8 cellular contexts compared by ENCODE assay signal in genomic region chr21:39379986-39380891, GRCh38. TPM values are rescaled to one million over a fixed set of nuclear protein-coding genes. Genes with fewer than 3 reads are reported as not detected.
DNase-seq lines count a peak whose midpoint lies in the region; ATAC-seq and TF ChIP-seq lines count a peak whose summit lies in the region.

No MANE protein-coding gene starts in this region.

- no peak overlapping the region for H3T11ph ChIP-seq in H9 (ENCODE audit: low read length)

- H3K9me3 ChIP-seq in H9 (ENCODE audit: control insufficient read depth, low read depth, low read length) (no peaks in the 10 kb centered on the region), neural cell (ENCODE audit: low read length) (no peaks in the 10 kb centered on the region)

- no peaks in the 10 kb centered on the region; the same call in 1 of the 2 replicates for H3K79me2 ChIP-seq in H9 (ENCODE audit: insufficient read depth, low read length)
- peaks cover 22% of the 10 kb centered on the region for H3K79me2 ChIP-seq in neural cell (replicated peaks; ENCODE audit: insufficient read depth, low read length)

- H3K9me3 Mint-ChIP-seq in H9, result no peaks in the 10 kb centered on the region
- H3K9me3 Mint-ChIP-seq in stimulated activated naive CD8-positive, alpha-beta T cell treated with anti-CD3 and anti-CD28 coated beads, Interleukin-15, amount 100 ng/mL, for 72 hours, result no peaks in the 10 kb centered on the region

- H3K4ac ChIP-seq in H9 (ENCODE audit: low read depth, low read length), result no peak overlapping the region

- TF ChIP-seq CTCF in H9 (conservative IDR thresholded peaks at IDR 0.05), result no peak
- TF ChIP-seq CTCF in fibroblast of villous mesenchyme (IDR thresholded peaks at IDR 0.05; ENCODE audit: insufficient read depth, low read depth, low read length), result no peak
- no peak for TF ChIP-seq CTCF in neural cell (IDR thresholded peaks at IDR 0.05; ENCODE audit: poor library complexity, severe bottlenecking)

- H3K27me3 ChIP-seq in H9 (ENCODE audit: insufficient read depth, low read length) (no peaks in the 10 kb centered on the region), neural cell (ENCODE audit: insufficient read depth, low read depth, low read length) (no peaks in the 10 kb centered on the region)

- peak; percentile 88 for TF ChIP-seq POLR2A in Raji (IDR thresholded peaks at IDR 0.05; ENCODE audit: insufficient read depth, low read depth, low read length)

- H2AK5ac ChIP-seq in H9 (ENCODE audit: insufficient read length, low read length), result no peak overlapping the region

- ATAC-seq in stimulated activated naive CD8-positive, alpha-beta T cell treated with anti-CD3 and anti-CD28 coated beads, Interleukin-15, amount 100 ng/mL, for 72 hours, result peak; percentile 99

- no peak overlapping the region for H2BK12ac ChIP-seq in H9 (ENCODE audit: insufficient read length, low read depth, low read length)

- H3K4me1 ChIP-seq in H9 (ENCODE audit: insufficient read depth, low read length), result 0 out of 2 replicates have a peak, but pooled peaks cover 2% of the 10 kb centered on the region

- no peak overlapping the region for H2BK5ac ChIP-seq in H9 (ENCODE audit: insufficient read length, low read length)

- H4K8ac ChIP-seq in H9 (replicated peaks; ENCODE audit: insufficient read length, low read depth, low read length), result no peak overlapping the region

- H3K36me3 ChIP-seq in neural cell (ENCODE audit: insufficient read depth, low read length), result no peaks in the 10 kb centered on the region

- no CpG with 5 or more reads among the region's 65 CpGs for WGBS in H9 (ENCODE audit: extremely low coverage, insufficient read length, low lambda C conversion rate)

- H2AFZ ChIP-seq in H9 (ENCODE audit: low read length) (no peak overlapping the region), neural cell (ENCODE audit: low read depth, low read length) (peak overlapping the region; percentile 87)

- H3K4me3 ChIP-seq in fibroblast of villous mesenchyme (ENCODE audit: low read depth, low read length), result peak overlapping the region; percentile 95
- H3K4me3 ChIP-seq in neural cell (ENCODE audit: low read length), result peak overlapping the region; percentile 100

- H4K5ac ChIP-seq in H9 (ENCODE audit: insufficient read length, low read depth, low read length), result no peak overlapping the region

- peak overlapping the region; percentile 94 for H3K4me2 ChIP-seq in H9 (ENCODE audit: insufficient read depth, insufficient read length, low read length)
- peak overlapping the region; percentile 30 for H3K4me2 ChIP-seq in neural cell (ENCODE audit: low read length)

- peaks cover 4% of the 10 kb centered on the region for H3K79me1 ChIP-seq in H9 (ENCODE audit: insufficient read depth, low read depth, low read length, poor library complexity, severe bottlenecking)

- H3K9ac ChIP-seq in H9 (ENCODE audit: extremely low read depth, insufficient read length, low read length) (peak overlapping the region; percentile 65), neural cell (ENCODE audit: low read length) (peak overlapping the region; percentile 93)

- TF ChIP-seq EP300 in neural cell (conservative IDR thresholded peaks at IDR 0.05; ENCODE audit: poor library complexity, severe bottlenecking), result peak; percentile 32

- H3K23ac ChIP-seq in H9 (ENCODE audit: insufficient read length, low read depth, low read length), result no peak overlapping the region

- no peak overlapping the region for H2BK20ac ChIP-seq in H9 (ENCODE audit: low read depth, low read length, poor library complexity, severe bottlenecking)

- H4K20me1 ChIP-seq in H9 (ENCODE audit: control insufficient read depth, insufficient read depth, insufficient read length), result no peaks in the 10 kb centered on the region
- H4K20me1 ChIP-seq in neural cell (ENCODE audit: insufficient read depth), result no peaks in the 10 kb centered on the region

- no peak overlapping the region for H2BK120ac ChIP-seq in H9 (ENCODE audit: low read depth, low read length, poor library complexity, severe bottlenecking)

- peak overlapping the region; percentile 90 to 96 (median 94); a peak in 5 of 7 replicates for H3K27ac Mint-ChIP-seq in H9
- H3K27ac Mint-ChIP-seq in stimulated activated naive CD8-positive, alpha-beta T cell treated with anti-CD3 and anti-CD28 coated beads, Interleukin-15, amount 100 ng/mL, for 72 hours, result peak overlapping the region; percentile 95 to 96

- no peak overlapping the region for H4K91ac ChIP-seq in H9 (ENCODE audit: insufficient read length, low read depth, low read length)

- H3K23me2 ChIP-seq in H9 (ENCODE audit: insufficient read length, low read depth, low read length, poor library complexity, severe bottlenecking), result peaks cover 10% of the 10 kb centered on the region

- peaks cover 0 to 5% (median 0%) of the 10 kb centered on the region in 3 experiments; a peak in 3 of 7 replicates for H3K36me3 Mint-ChIP-seq in H9 (ENCODE audit: insufficient read depth in 1 of 3, low read depth in 3 of 3)

- H3K27ac ChIP-seq in H9 (ENCODE audit: insufficient read length, low read depth, low read length) (no peak overlapping the region), neural cell (ENCODE audit: low read length) (peak overlapping the region; percentile 90)

- DNase-seq in ELR (ENCODE audit: low read depth) (peak; percentile 96), H9 (peak; percentile 96), M059J (ENCODE audit: low read depth) (peak; percentile 99), activated gamma-delta T cell (lab: John Stamatoyannopoulos, UW) (peak; percentile 92), fibroblast of villous mesenchyme (ENCODE audit: low read depth) (peak; percentile 96)
- DNase-seq in stimulated activated naive CD8-positive, alpha-beta T cell treated with anti-CD3 and anti-CD28 coated beads, Interleukin-15, amount 100 ng/mL, for 72 hours, result peak; percentile 85 to 95

- H3K4me1 Mint-ChIP-seq in H9, result peaks cover 14 to 19% of the 10 kb centered on the region in 2 experiments
- peaks cover 24% of the 10 kb centered on the region for H3K4me1 Mint-ChIP-seq in stimulated activated naive CD8-positive, alpha-beta T cell treated with anti-CD3 and anti-CD28 coated beads, Interleukin-15, amount 100 ng/mL, for 72 hours

- H3K27me3 Mint-ChIP-seq in H9 (ENCODE audit: low read depth), result no peaks in the 10 kb centered on the region; the same call in 1 of the 2 replicates
- H3K27me3 Mint-ChIP-seq in stimulated activated naive CD8-positive, alpha-beta T cell treated with anti-CD3 and anti-CD28 coated beads, Interleukin-15, amount 100 ng/mL, for 72 hours, result no peaks in the 10 kb centered on the region

- H3K56ac ChIP-seq in H9 (ENCODE audit: insufficient read length, low read depth, low read length), result no peak overlapping the region

- H2BK15ac ChIP-seq in H9 (ENCODE audit: low read depth, low read length), result no peak overlapping the region

- no peak for TF ChIP-seq RAD21 in neural cell (conservative IDR thresholded peaks at IDR 0.05)

- peak overlapping the region; percentile 86 to 92 for H3K4me3 Mint-ChIP-seq in H9
- peak overlapping the region; percentile 90 to 96 for H3K4me3 Mint-ChIP-seq in stimulated activated naive CD8-positive, alpha-beta T cell treated with anti-CD3 and anti-CD28 coated beads, Interleukin-15, amount 100 ng/mL, for 72 hours

- H3K18ac ChIP-seq in H9 (ENCODE audit: insufficient read length, low read depth, low read length), result peak overlapping the region; percentile 49

- H3K9me2 ChIP-seq in neural cell (ENCODE audit: insufficient read depth, low read length), result no peaks in the 10 kb centered on the region

- H3F3A ChIP-seq in neural cell (ENCODE audit: insufficient read depth, low read length, poor library complexity, severe bottlenecking), result no peaks in the 10 kb centered on the region

- H3K14ac ChIP-seq in H9 (ENCODE audit: insufficient read depth, low read length), result peak overlapping the region; percentile 33; the same call in 1 of the 2 replicates

TF ChIP-seq in neural cell, 6 proteins besides CTCF, POLR2A, EP300 and RAD21:
- TF ChIP-seq REST (IDR thresholded peaks at IDR 0.05; ENCODE audit: borderline replicate concordance) (peak; percentile 48), EZH2 (IDR thresholded peaks at IDR 0.05; ENCODE audit: borderline replicate concordance, insufficient read depth, low read length, poor library complexity, severe bottlenecking) (no peak), TAF1 (IDR thresholded peaks at IDR 0.05; ENCODE audit: low read depth) (no peak), MXI1 (conservative IDR thresholded peaks at IDR 0.05; ENCODE audit: poor library complexity, severe bottlenecking) (peak; percentile 66), SMC3 (conservative IDR thresholded peaks at IDR 0.05; ENCODE audit: poor library complexity) (peak; percentile 52), POLR2AphosphoS5 (IDR thresholded peaks at IDR 0.05) (peak; percentile 93)
TF ChIP-seq in neural cell: peak in this region for 4.

RNA-seq across cellular contexts. Expression of gene HMGN1, which starts 31.4 kb away (rescaled TPM):
- total RNA-seq in H9 (2021) (513 and 516 TPM in 2 replicates), fibroblast of villous mesenchyme (177 and 255 TPM in 2 replicates)
- total RNA-seq in M059J (2014; rRNA removed; shearing (Covaris generic)), result 501 and 579 TPM in 2 replicates
- polyA plus RNA-seq in neural cell, result 1,995 and 2,070 TPM in 2 replicates
- 339 and 402 TPM in 2 replicates for polyA minus RNA-seq in neural cell
